Comparison of ENCODE assay signal across 22 cellular contexts in the genomic region with DNA sequence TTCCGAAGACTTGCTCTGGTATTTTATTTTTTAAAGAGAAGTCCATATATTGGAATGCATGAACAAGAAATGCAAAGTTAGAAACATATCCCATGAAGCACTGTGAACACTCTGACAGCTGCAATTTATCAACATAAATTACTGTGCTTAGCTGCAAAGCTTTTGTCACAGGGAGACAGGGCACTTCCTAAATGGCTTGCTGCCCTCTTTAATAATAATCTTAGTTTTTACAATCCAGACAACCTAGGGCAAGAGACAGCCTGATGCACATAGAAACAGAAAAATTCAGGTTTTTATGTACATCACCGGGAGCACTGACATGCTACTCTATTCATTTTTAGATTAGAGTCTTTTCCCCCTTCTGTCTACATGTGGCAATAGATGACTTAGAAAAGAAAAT.
DNase-seq lines count a peak whose midpoint lies in the region; ATAC-seq, FAIRE-seq and TF ChIP-seq lines count a peak whose summit lies in the region.
"Had no signal": no experiment of that assay in that cellular context is flagged by ENCODE, and none has a peak within 500 bp of the region (broad histone marks: within the 10 kb centered on the region; RNA-seq: fewer than 3 reads in every experiment).

No MANE protein-coding gene starts in this region.

- CTCF ChIA-PET in A673 (lab: Charles Lee) = no interaction called here
- CTCF ChIA-PET in endothelial cell of umbilical vein (lab: Charles Lee) = no interaction called here
- CTCF ChIA-PET in CD4-positive, alpha-beta T cell (lab: Charles Lee) = no interaction called here

- no peaks in the 10 kb centered on the region for H3K36me3 ChIP-seq in A673 (ENCODE audit: insufficient read depth, low read length, poor library complexity, severe bottlenecking)
- H3K36me3 ChIP-seq in endothelial cell of umbilical vein (ENCODE audit: control insufficient read depth in 2 of 2, extremely low read depth in 1 of 2, insufficient read depth in 2 of 2, low read length in 2 of 2) = no peaks in the 10 kb centered on the region
- no peaks in the 10 kb centered on the region for H3K36me3 ChIP-seq in neural cell (ENCODE audit: insufficient read depth, low read length)
- H3K36me3 ChIP-seq: HAP-1 had no signal

- TF ChIP-seq POLR2A in endothelial cell of umbilical vein (IDR thresholded peaks at IDR 0.05; ENCODE audit: low read depth, low read length) = no peak

- ATAC-seq in HG03354 (IDR thresholded peaks at IDR 0.05; ENCODE audit: poor library complexity, severe bottlenecking, unreplicated experiment) = no peak
- no peak for ATAC-seq in CD4-positive, alpha-beta T cell (ENCODE audit: poor library complexity)
- ATAC-seq: A549; CD8-positive, alpha-beta T cell had no signal

- H4K20me1 ChIP-seq in endothelial cell of umbilical vein (replicated peaks; ENCODE audit: control insufficient read depth, extremely low read depth, insufficient read depth, low read length) = no peaks in the 10 kb centered on the region
- no peaks in the 10 kb centered on the region for H4K20me1 ChIP-seq in neural cell (ENCODE audit: insufficient read depth)

- H3K9me1 ChIP-seq in endothelial cell of umbilical vein (replicated peaks; ENCODE audit: control insufficient read depth, extremely low read depth, insufficient read depth, low read length) = no peaks in the 10 kb centered on the region

- H3F3A ChIP-seq in neural cell (ENCODE audit: insufficient read depth, low read length, poor library complexity, severe bottlenecking) = no peaks in the 10 kb centered on the region

- no peak overlapping the region for H3K27ac Mint-ChIP-seq in CD4-positive, alpha-beta T cell
- H3K27ac Mint-ChIP-seq: CD8-positive, alpha-beta T cell; HFFc6 had no signal

- no peaks in the 10 kb centered on the region for H3K9me3 Mint-ChIP-seq in CD4-positive, alpha-beta T cell

- intact Hi-C loops in A673 (cut with micrococcal nuclease; ENCODE audit: unreplicated experiment) = no loop called here
- intact Hi-C loops in endothelial cell of umbilical vein (cut with micrococcal nuclease) = no loop called here
- intact Hi-C loops in CD4-positive, alpha-beta T cell (cut with DNase I, micrococcal nuclease) = no loop called here

- no peak overlapping the region for H3K4me3 Mint-ChIP-seq in CD4-positive, alpha-beta T cell
- H3K4me3 Mint-ChIP-seq: CD8-positive, alpha-beta T cell; HFFc6 had no signal

- no TSS peak for BruUV-seq in A673 (replicated peaks; lab: Mats Ljungman, UMichigan)
- BruUV-seq in endothelial cell of umbilical vein (replicated peaks; lab: Mats Ljungman, UMichigan) = no TSS peak

- H3K27me3 Mint-ChIP-seq in CD4-positive, alpha-beta T cell = no peaks in the 10 kb centered on the region

- dilution Hi-C loops in endothelial cell of umbilical vein (cut with MboI; ENCODE audit: extremely low pct_ligation_motif_present, low sequenced_read_pairs) = no loop called here

- H3K9me2 ChIP-seq in neural cell (ENCODE audit: insufficient read depth, low read length) = no peaks in the 10 kb centered on the region

- H3K4me3 ChIP-seq in A673 (ENCODE audit: low read depth, low read length, poor library complexity, severe bottlenecking) = no peak overlapping the region
- no peak overlapping the region for H3K4me3 ChIP-seq in endothelial cell of umbilical vein (replicated peaks in 1 of 3; ENCODE audit: insufficient read depth in 1 of 3, low read depth in 1 of 3, low read length in 3 of 3)
- no peak overlapping the region for H3K4me3 ChIP-seq in neural cell (ENCODE audit: low read length)
- H3K4me3 ChIP-seq: A549, HAP-1 had no signal

- TF ChIP-seq RAD21 in neural cell (conservative IDR thresholded peaks at IDR 0.05) = no peak

- DNase-seq in A673 (ENCODE audit: low spot score) (peak; percentile 66), NCI-H82 (lab: John Stamatoyannopoulos, UW) (peak; percentile 55), endothelial cell of umbilical vein (ENCODE audit: low read depth, low spot score) (peak; percentile 30), NCI-H2171 (lab: John Stamatoyannopoulos, UW) (no peak)
- DNase-seq in CD4-positive, alpha-beta T cell = no peak
- DNase-seq: 8988T; C1 segment of cervical spinal cord; CD8-positive, alpha-beta T cell; DMS 273 treated with DMSO at 0.1 percent for 48 hours; DMS53; DMS79 treated with DMSO at 0.1 percent for 48 hours; GF-D8; GOT3; HFFc6 had no signal

- H3K9ac ChIP-seq in endothelial cell of umbilical vein (replicated peaks; ENCODE audit: extremely low read depth, insufficient read depth, low read length) (no peak overlapping the region), neural cell (ENCODE audit: low read length) (no peak overlapping the region)

- H2AFZ ChIP-seq in endothelial cell of umbilical vein (ENCODE audit: low read depth, low read length) (no peak overlapping the region), neural cell (ENCODE audit: low read depth, low read length) (no peak overlapping the region)

- H3K27me3 ChIP-seq in A673 (replicated peaks; ENCODE audit: insufficient read depth, low read depth, low read length, poor library complexity) (no peaks in the 10 kb centered on the region), endothelial cell of umbilical vein (ENCODE audit: control insufficient read depth in 2 of 2, insufficient read depth in 2 of 2, low read length in 2 of 2) (no peaks in the 10 kb centered on the region), neural cell (ENCODE audit: insufficient read depth, low read depth, low read length) (no peaks in the 10 kb centered on the region)
- H3K27me3 ChIP-seq in CD4-positive, alpha-beta T cell (ENCODE audit: control insufficient read depth, insufficient read depth, low read length) = no peaks in the 10 kb centered on the region

- H3K4me1 ChIP-seq in A673 (ENCODE audit: insufficient read depth, low read length, poor library complexity, severe bottlenecking) = peaks cover 9% of the 10 kb centered on the region
- H3K4me1 ChIP-seq in endothelial cell of umbilical vein (ENCODE audit: control insufficient read depth, extremely low read depth, insufficient read depth, low read length) = no peaks in the 10 kb centered on the region
- H3K4me1 ChIP-seq: A549, HAP-1 had no signal

- peak; percentile 81 for TF ChIP-seq EP300 in neural cell (conservative IDR thresholded peaks at IDR 0.05; ENCODE audit: poor library complexity, severe bottlenecking)

- no peaks in the 10 kb centered on the region for H3K79me2 ChIP-seq in endothelial cell of umbilical vein (ENCODE audit: control insufficient read depth, insufficient read depth, low read length)
- H3K79me2 ChIP-seq in neural cell (replicated peaks; ENCODE audit: insufficient read depth, low read length) = no peaks in the 10 kb centered on the region

- peaks cover 17% of the 10 kb centered on the region for H3K36me3 Mint-ChIP-seq in CD4-positive, alpha-beta T cell (ENCODE audit: low read depth)

- FAIRE-seq in endothelial cell of umbilical vein (lab: Jason Lieb, UNC) = no peak
- FAIRE-seq: A549, D721Med, GM12891, GM18507, H54 had no signal

- no peaks in the 10 kb centered on the region for H3K9me3 ChIP-seq in A673 (ENCODE audit: low read depth, low read length, poor library complexity, severe bottlenecking)
- no peaks in the 10 kb centered on the region for H3K9me3 ChIP-seq in endothelial cell of umbilical vein (replicated peaks; ENCODE audit: control insufficient read depth, insufficient read depth, low read length)
- H3K9me3 ChIP-seq in neural cell (ENCODE audit: low read length) = no peaks in the 10 kb centered on the region
- H3K9me3 ChIP-seq in CD4-positive, alpha-beta T cell (ENCODE audit: control insufficient read depth, low read length) = no peaks in the 10 kb centered on the region
- H3K9me3 ChIP-seq: A549, HAP-1 had no signal

- H3K4me2 ChIP-seq in endothelial cell of umbilical vein (ENCODE audit: insufficient read depth, low read length) (no peak overlapping the region), neural cell (ENCODE audit: low read length) (no peak overlapping the region)
- H3K4me2 ChIP-seq: A549 had no signal

- no peak for TF ChIP-seq CTCF in A673 (conservative IDR thresholded peaks at IDR 0.05; ENCODE audit: low read depth, low read length)
- no peak for TF ChIP-seq CTCF in endothelial cell of umbilical vein (IDR thresholded peaks at IDR 0.05; ENCODE audit: extremely low read depth in 1 of 2, insufficient read depth in 1 of 2, low read depth in 1 of 2, low read length in 2 of 2)
- no peak for TF ChIP-seq CTCF in neural cell (IDR thresholded peaks at IDR 0.05; ENCODE audit: poor library complexity, severe bottlenecking)
- no peak for TF ChIP-seq CTCF in CD4-positive, alpha-beta T cell (IDR thresholded peaks at IDR 0.05)

- POLR2A ChIA-PET in A673 (lab: Charles Lee; ENCODE audit: low non-redundant PET) (no interaction called here), endothelial cell of umbilical vein (lab: Charles Lee) (interaction anchor here (0.6 kb wide), 1 partner anchor 1893 kb away, joined by 3 read pairs; no protein-coding TSS in a partner anchor)
- POLR2A ChIA-PET in CD4-positive, alpha-beta T cell (lab: Charles Lee) = no interaction called here

- H3K27ac ChIP-seq in A673 (ENCODE audit: low read depth, low read length, poor library complexity, severe bottlenecking) (no peak overlapping the region), endothelial cell of umbilical vein (ENCODE audit: insufficient read depth, low read depth, low read length) (no peak overlapping the region), neural cell (ENCODE audit: low read length) (peak overlapping the region; percentile 61)
- no peak overlapping the region for H3K27ac ChIP-seq in CD4-positive, alpha-beta T cell (ENCODE audit: low read depth, low read length)
- H3K27ac ChIP-seq: A549 had no signal

- no peaks in the 10 kb centered on the region for H3K4me1 Mint-ChIP-seq in CD4-positive, alpha-beta T cell (ENCODE audit: low read depth)

TF ChIP-seq in endothelial cell of umbilical vein, 7 proteins besides CTCF, POLR2A, EP300 and RAD21 (continues in another document):
- TF ChIP-seq JUN (IDR thresholded peaks at IDR 0.05; ENCODE audit: borderline replicate concordance, insufficient read depth, insufficient read length, low read depth) = no peak
- no peak for TF ChIP-seq FOS (IDR thresholded peaks at IDR 0.05; ENCODE audit: borderline replicate concordance, insufficient read depth, low read length)
- TF ChIP-seq EZH2 (IDR thresholded peaks at IDR 0.05; ENCODE audit: borderline replicate concordance, low read depth, low read length, severe bottlenecking) = no peak
- no peak for TF ChIP-seq MYC (IDR thresholded peaks at IDR 0.05; ENCODE audit: low read depth, low read length)
- no peak for TF ChIP-seq GATA2 (IDR thresholded peaks at IDR 0.05; ENCODE audit: insufficient read depth, insufficient read length, low read depth, low read length)

TF ChIP-seq in neural cell, 6 proteins besides CTCF, POLR2A, EP300 and RAD21 (continues in another document):
- no peak for TF ChIP-seq SMC3 (conservative IDR thresholded peaks at IDR 0.05; ENCODE audit: poor library complexity)

Comparison
In these comparisons a context has a peak if more than half of its experiments do, and no peak if none do; other contexts are left out.
1. DNase-seq: peak in A673 (single experiment), NCI-H82 (single experiment) and endothelial cell of umbilical vein (single experiment); none in NCI-H2171 (single experiment) and CD4-positive, alpha-beta T cell (0 of 10).